Comparison of ENCODE assay signal across 8 cellular contexts in the genomic region with DNA sequence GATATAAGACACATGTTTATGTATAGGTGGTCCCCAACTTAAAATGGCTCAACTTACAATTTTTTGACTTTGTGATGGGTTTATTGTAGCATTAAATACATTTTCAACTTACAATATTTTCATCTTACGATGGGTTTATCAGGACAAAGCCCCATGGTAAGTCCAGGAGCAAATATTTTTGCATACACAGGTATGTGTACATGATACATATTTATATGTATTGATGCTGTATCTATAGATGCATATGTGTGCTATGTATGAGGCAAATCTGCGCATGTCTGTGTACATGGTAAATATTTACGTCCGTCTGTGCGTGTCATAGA. TPM values are rescaled to one million over a fixed set of nuclear protein-coding genes. Genes with fewer than 3 reads are reported as not detected.
DNase-seq lines count a peak whose midpoint lies in the region; ATAC-seq and TF ChIP-seq lines count a peak whose summit lies in the region.

No MANE protein-coding gene starts in this region.

- H3K36me3 Mint-ChIP-seq in CD4-positive, alpha-beta T cell (ENCODE audit: low read depth), result peaks cover 27% of the 10 kb centered on the region
- peaks cover 18% of the 10 kb centered on the region for H3K36me3 Mint-ChIP-seq in neural progenitor cell

- no peaks in the 10 kb centered on the region for H3K9me3 ChIP-seq in CD4-positive, alpha-beta T cell (ENCODE audit: control insufficient read depth, low read length)
- H3K9me3 ChIP-seq in Loucy (ENCODE audit: insufficient read depth, low read depth, low read length), result no peaks in the 10 kb centered on the region
- no peaks in the 10 kb centered on the region for H3K9me3 ChIP-seq in effector memory CD4-positive, alpha-beta T cell (ENCODE audit: control insufficient read depth, low read length)
- H3K9me3 ChIP-seq in neural progenitor cell (ENCODE audit: low read depth), result no peaks in the 10 kb centered on the region

- ATAC-seq in CD4-positive, alpha-beta T cell (ENCODE audit: poor library complexity), result no peak
- ATAC-seq in HG03095 (IDR thresholded peaks at IDR 0.05; ENCODE audit: unreplicated experiment), result no peak

- H3K79me2 ChIP-seq in Loucy (ENCODE audit: insufficient read depth, low read length) (peaks cover 46% of the 10 kb centered on the region), neural progenitor cell (ENCODE audit: low read depth) (peaks cover 40% of the 10 kb centered on the region)

- intact Hi-C loops in CD4-positive, alpha-beta T cell (cut with DNase I, micrococcal nuclease), result loop anchor here (2.0 to 10.0 kb wide), 5 partner anchors 163 to 1843 kb away; partner anchors contain the start of genes LMBR1 (in 2 of the 2), INSIG1 (in 1 of the 2), NOM1 (in 1 of the 2) and RBM33 (in 1 of the 2)

- H3K9me3 Mint-ChIP-seq in CD4-positive, alpha-beta T cell, result no peaks in the 10 kb centered on the region
- H3K9me3 Mint-ChIP-seq in neural progenitor cell, result no peaks in the 10 kb centered on the region

- peak overlapping the region; percentile 85 for H3K27ac ChIP-seq in CD4-positive, alpha-beta T cell (ENCODE audit: low read depth, low read length)
- peak overlapping the region; percentile 72 for H3K27ac ChIP-seq in effector memory CD4-positive, alpha-beta T cell (ENCODE audit: insufficient read depth, low read length, poor library complexity, severe bottlenecking)
- H3K27ac ChIP-seq in neural progenitor cell, result no peak overlapping the region

- H3F3A ChIP-seq in Loucy (ENCODE audit: low read depth), result no peaks in the 10 kb centered on the region
- H3F3A ChIP-seq in neural progenitor cell (ENCODE audit: low read depth), result peaks cover 21% of the 10 kb centered on the region

- H3K9ac ChIP-seq in Loucy (ENCODE audit: low read depth, low read length, poor library complexity, severe bottlenecking) (peak overlapping the region; percentile 74), neural progenitor cell (no peak overlapping the region)

- peak overlapping the region; percentile 98 for H3K27ac Mint-ChIP-seq in CD4-positive, alpha-beta T cell
- no peak overlapping the region for H3K27ac Mint-ChIP-seq in neural progenitor cell

- H3K4me2 ChIP-seq in Loucy (ENCODE audit: low read depth, low read length, poor library complexity, severe bottlenecking), result peak overlapping the region; percentile 88
- H3K4me2 ChIP-seq in neural progenitor cell, result peak overlapping the region; percentile 50

- H3K27me3 ChIP-seq in CD4-positive, alpha-beta T cell (ENCODE audit: control insufficient read depth, insufficient read depth, low read length), result no peaks in the 10 kb centered on the region
- H3K27me3 ChIP-seq in Loucy (ENCODE audit: insufficient read depth, low read length, poor library complexity, severe bottlenecking), result no peaks in the 10 kb centered on the region
- no peaks in the 10 kb centered on the region for H3K27me3 ChIP-seq in effector memory CD4-positive, alpha-beta T cell (replicated peaks; ENCODE audit: control insufficient read depth, insufficient read depth, low read length, poor library complexity, severe bottlenecking)
- H3K27me3 ChIP-seq in neural progenitor cell, result no peaks in the 10 kb centered on the region

- TF ChIP-seq CTCF in CD4-positive, alpha-beta T cell (IDR thresholded peaks at IDR 0.05), result no peak
- TF ChIP-seq CTCF in Loucy (conservative IDR thresholded peaks at IDR 0.05; ENCODE audit: low read length) (no peak), neural progenitor cell (IDR thresholded peaks at IDR 0.05) (no peak)

- DNase-seq in CD4-positive, alpha-beta T cell, result no peak
- no peak for DNase-seq in effector memory CD4-positive, alpha-beta T cell
- no peak for DNase-seq in neural progenitor cell (ENCODE audit: low spot score)
- no peak for DNase-seq in NCI-H1105 (lab: John Stamatoyannopoulos, UW)
- DNase-seq in cerebellum (ENCODE audit: low spot score), result no peak
- DNase-seq in amygdala (lab: John Stamatoyannopoulos, UW), result no peak

- H3K4me3 ChIP-seq in Loucy (ENCODE audit: low read length, poor library complexity, severe bottlenecking) (peak overlapping the region; percentile 74), neural progenitor cell (peak overlapping the region; percentile 87)
- H3K4me3 ChIP-seq in effector memory CD4-positive, alpha-beta T cell (ENCODE audit: insufficient read depth, low read depth, low read length, poor library complexity, severe bottlenecking), result peak overlapping the region; percentile 55

- POLR2A ChIA-PET in CD4-positive, alpha-beta T cell (lab: Charles Lee), result interaction anchor here (0.6 to 1.5 kb wide), 2 partner anchors 1494 to 1841 kb away, joined by 3 to 4 read pairs; partner anchors contain the start of genes INSIG1 and RBM33

- H4K20me1 ChIP-seq in Loucy (ENCODE audit: insufficient read depth, low read length, poor library complexity, severe bottlenecking), result peaks cover 40% of the 10 kb centered on the region
- peaks cover 39% of the 10 kb centered on the region for H4K20me1 ChIP-seq in neural progenitor cell (ENCODE audit: low read depth)

- H3K36me3 ChIP-seq in Loucy (ENCODE audit: insufficient read depth, low read length) (no peaks in the 10 kb centered on the region), neural progenitor cell (no peaks in the 10 kb centered on the region)
- H3K36me3 ChIP-seq in effector memory CD4-positive, alpha-beta T cell (ENCODE audit: control insufficient read depth, insufficient read depth, low read length), result no peaks in the 10 kb centered on the region

- H3K4me3 Mint-ChIP-seq in CD4-positive, alpha-beta T cell, result peak overlapping the region; percentile 92
- H3K4me3 Mint-ChIP-seq in neural progenitor cell, result peak overlapping the region; percentile 87

- CTCF ChIA-PET in CD4-positive, alpha-beta T cell (lab: Charles Lee), result no interaction called here

- peaks cover 31% of the 10 kb centered on the region for H3K4me1 ChIP-seq in Loucy (ENCODE audit: insufficient read depth, low read length, poor library complexity, severe bottlenecking)
- H3K4me1 ChIP-seq in effector memory CD4-positive, alpha-beta T cell (ENCODE audit: control insufficient read depth, insufficient read depth, low read length, poor library complexity, severe bottlenecking), result peaks cover 26% of the 10 kb centered on the region
- H3K4me1 ChIP-seq in neural progenitor cell, result peaks cover 14% of the 10 kb centered on the region

- H3K27me3 Mint-ChIP-seq in CD4-positive, alpha-beta T cell, result no peaks in the 10 kb centered on the region
- H3K27me3 Mint-ChIP-seq in neural progenitor cell (ENCODE audit: insufficient read depth, low read depth), result no peaks in the 10 kb centered on the region

- H3K4me1 Mint-ChIP-seq in CD4-positive, alpha-beta T cell (ENCODE audit: low read depth), result peaks cover 44% of the 10 kb centered on the region
- H3K4me1 Mint-ChIP-seq in neural progenitor cell, result peaks cover 21% of the 10 kb centered on the region

- H3K9me2 ChIP-seq in Loucy (replicated peaks; ENCODE audit: low read depth, low read length), result no peaks in the 10 kb centered on the region

- peak overlapping the region; percentile 67 for H2AFZ ChIP-seq in Loucy (ENCODE audit: low read length)
- no peak overlapping the region for H2AFZ ChIP-seq in neural progenitor cell (replicated peaks)

RNA-seq across cellular contexts. Expression of gene UBE3C, which starts 0.7 kb away (rescaled TPM):
- 10 to 100 TPM; 30.8 to 32.3 TPM for total RNA-seq in CD4-positive, alpha-beta T cell
- total RNA-seq in neural progenitor cell (ENCODE audit: low replicate concordance) (59.3 and 65.9 TPM in 2 replicates), cerebellum (92.3 TPM)
